In the genomic region with DNA sequence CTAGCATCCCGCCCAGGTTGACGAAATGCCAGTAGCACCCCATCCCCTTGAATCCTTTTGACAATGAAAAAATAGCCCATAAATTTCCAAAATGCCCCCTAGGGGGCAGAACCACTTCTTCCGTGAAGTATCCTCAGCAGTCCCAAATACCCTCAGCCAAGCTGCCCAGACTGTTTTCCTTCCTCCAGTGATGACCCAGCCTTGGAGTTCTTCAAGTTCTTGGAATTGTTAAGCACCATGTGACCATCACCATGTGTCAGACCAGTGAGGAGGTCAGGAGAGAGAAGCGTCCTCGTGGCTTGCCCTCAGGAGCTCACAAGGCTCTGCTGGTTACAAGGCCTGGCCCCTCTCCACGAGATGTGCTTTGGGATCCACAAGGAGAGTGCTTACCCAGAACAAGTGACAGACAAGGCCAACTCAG, we compare ENCODE assay signal across 1 cellular context.
A peak's percentile ranks its signal among the peaks of the same experiment; 100 is the strongest.
TF ChIP-seq lines count a peak whose summit lies in the region.

No MANE protein-coding gene starts in this region.

TF ChIP-seq in IMR-90, 13 proteins besides CTCF, POLR2A, EP300 and RAD21 (continued from another document):
- TF ChIP-seq SMC3 (IDR thresholded peaks at IDR 0.05; ENCODE audit: low read depth, low read length) (peak; percentile 52), MAZ (IDR thresholded peaks at IDR 0.05; ENCODE audit: borderline replicate concordance, low read depth, low read length) (peak; percentile 25; the same call in 1 of the 2 replicates), MAFK (IDR thresholded peaks at IDR 0.05; ENCODE audit: low read depth, low read length) (no peak)
- TF ChIP-seq, protein P1, sequence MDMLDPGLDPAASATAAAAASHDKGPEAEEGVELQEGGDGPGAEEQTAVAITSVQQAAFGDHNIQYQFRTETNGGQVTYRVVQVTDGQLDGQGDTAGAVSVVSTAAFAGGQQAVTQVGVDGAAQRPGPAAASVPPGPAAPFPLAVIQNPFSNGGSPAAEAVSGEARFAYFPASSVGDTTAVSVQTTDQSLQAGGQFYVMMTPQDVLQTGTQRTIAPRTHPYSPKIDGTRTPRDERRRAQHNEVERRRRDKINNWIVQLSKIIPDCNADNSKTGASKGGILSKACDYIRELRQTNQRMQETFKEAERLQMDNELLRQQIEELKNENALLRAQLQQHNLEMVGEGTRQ (IDR thresholded peaks at IDR 0.05; ENCODE audit: low read depth, low read length): peak; percentile 94
- TF ChIP-seq, protein P2, sequence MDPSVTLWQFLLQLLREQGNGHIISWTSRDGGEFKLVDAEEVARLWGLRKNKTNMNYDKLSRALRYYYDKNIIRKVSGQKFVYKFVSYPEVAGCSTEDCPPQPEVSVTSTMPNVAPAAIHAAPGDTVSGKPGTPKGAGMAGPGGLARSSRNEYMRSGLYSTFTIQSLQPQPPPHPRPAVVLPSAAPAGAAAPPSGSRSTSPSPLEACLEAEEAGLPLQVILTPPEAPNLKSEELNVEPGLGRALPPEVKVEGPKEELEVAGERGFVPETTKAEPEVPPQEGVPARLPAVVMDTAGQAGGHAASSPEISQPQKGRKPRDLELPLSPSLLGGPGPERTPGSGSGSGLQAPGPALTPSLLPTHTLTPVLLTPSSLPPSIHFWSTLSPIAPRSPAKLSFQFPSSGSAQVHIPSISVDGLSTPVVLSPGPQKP (IDR thresholded peaks at IDR 0.05; ENCODE audit: borderline replicate concordance, low read depth, low read length): no peak
